Comparison of ENCODE assay signal across 16 cellular contexts in the genomic region with DNA sequence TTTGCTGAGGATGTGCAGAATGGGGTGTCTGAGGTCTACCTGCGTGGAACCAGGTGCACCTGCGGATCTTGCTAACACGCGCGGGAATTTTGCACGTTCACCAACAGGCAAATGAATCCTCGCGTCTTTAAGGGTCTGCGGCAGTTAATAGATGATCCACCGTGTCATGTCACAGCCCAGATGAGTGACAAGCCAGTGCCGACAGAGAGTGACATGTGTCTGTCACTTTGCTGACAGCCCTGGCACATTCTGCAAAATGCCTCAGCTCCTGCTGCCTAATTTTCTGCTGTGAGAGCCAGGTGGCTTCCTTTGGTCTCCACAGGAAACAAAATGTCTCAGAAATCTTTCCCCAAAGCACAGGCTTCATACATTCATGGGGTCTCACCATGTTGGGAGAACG. TPM values are rescaled to one million over a fixed set of nuclear protein-coding genes. Genes with fewer than 3 reads are reported as not detected.
"Had no signal": no experiment of that assay in that cellular context is flagged by ENCODE, and none has a peak within 500 bp of the region (broad histone marks: within the 10 kb centered on the region; RNA-seq: fewer than 3 reads in every experiment).

No MANE protein-coding gene starts in this region.

- H3K27ac Mint-ChIP-seq: naive B cell, progenitor cell of endocrine pancreas, T-helper 17 cell had no signal

- H3K27me3 Mint-ChIP-seq: T-helper 17 cell had no signal

- H3K4me3 Mint-ChIP-seq: naive B cell, T-helper 17 cell had no signal

- H3K27me3 ChIP-seq: spleen had no signal

- H3K4me1 ChIP-seq: esophagus muscularis mucosa, spleen had no signal

- ATAC-seq: left cardiac atrium, sciatic nerve, T-helper 17 cell had no signal

- DNase-seq: activated CD4-positive, CD25-positive, alpha-beta regulatory T cell; activated CD8-positive, alpha-beta memory T cell treated with anti-CD3 and anti-CD28 coated beads for 24 hours; hypothalamus; left cardiac atrium; naive B cell; spleen; stimulated activated CD4-positive, alpha-beta T cell treated with anti-CD3 and anti-CD28 coated beads, Interleukin-2, amount 100 ng/mL, for 24 hours; stimulated activated naive CD4-positive, alpha-beta T cell treated with Interleukin-2 at 50 U/mL for 16 hours; T-helper 17 cell had no signal

- H3K36me3 Mint-ChIP-seq: naive B cell had no signal

- H3K4me3 ChIP-seq: esophagus muscularis mucosa, spleen had no signal

- H3K4me1 Mint-ChIP-seq: naive B cell, T-helper 17 cell had no signal

- H3K36me3 ChIP-seq: esophagus muscularis mucosa, spleen had no signal

- H3K27ac ChIP-seq: esophagus muscularis mucosa, spleen had no signal

RNA-seq across cellular contexts. Expression of gene SHOX, which starts 56.2 kb away (rescaled TPM):
- total RNA-seq: astrocyte, fibroblast of villous mesenchyme, left cardiac atrium, lung microvascular endothelial cell, progenitor cell of endocrine pancreas, spleen, T-helper 17 cell, ureter had no signal
